Comparison of ENCODE assay signal across 1 cellular context in the genomic region with DNA sequence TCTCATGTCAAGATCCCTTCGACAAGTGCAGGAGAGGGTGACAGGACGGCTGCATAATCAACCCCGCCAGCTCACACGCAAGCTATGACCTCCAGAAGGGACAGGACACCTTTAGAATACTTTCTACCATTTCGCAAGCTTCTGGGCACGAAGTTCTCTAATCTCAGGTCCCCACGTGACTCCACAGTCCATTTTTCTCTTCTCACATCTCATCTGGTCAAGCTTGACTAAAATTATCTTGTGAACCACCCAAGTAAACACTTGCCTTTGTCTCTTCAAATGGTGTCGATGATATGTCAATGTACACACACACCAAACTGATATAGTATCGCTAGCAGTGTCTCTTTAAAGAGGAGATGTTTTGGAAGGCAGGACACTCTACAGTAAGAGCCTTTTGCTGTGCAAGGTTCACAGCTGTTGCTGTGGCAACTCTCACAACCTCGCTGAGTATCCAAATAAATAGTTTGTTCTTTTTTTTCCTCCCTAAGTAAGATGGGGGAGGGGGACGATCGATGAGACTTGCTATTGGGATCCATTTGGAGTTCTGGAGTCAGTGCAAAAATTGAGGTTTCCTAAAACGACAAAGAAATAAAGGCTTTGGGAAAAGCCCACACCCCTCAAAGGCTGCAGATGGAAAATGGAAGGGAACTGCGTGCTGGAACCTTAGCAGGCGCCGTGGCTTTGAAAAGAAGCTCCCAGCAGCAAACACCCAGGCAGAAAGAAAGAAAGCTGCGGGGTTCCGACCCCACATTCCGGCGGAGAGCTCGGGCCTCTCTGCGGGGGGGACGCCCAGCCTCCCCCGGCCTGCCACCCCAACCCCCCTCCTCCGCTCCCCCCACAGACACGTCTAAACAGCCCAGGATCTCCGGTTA.
A peak's percentile ranks its signal among the peaks of the same experiment; 100 is the strongest.
TF ChIP-seq lines count a peak whose summit lies in the region.

No MANE protein-coding gene starts in this region.

TF ChIP-seq in HepG2, 621 proteins besides CTCF, POLR2A, EP300 and RAD21 (continued from another document and continues in another):
- TF ChIP-seq, protein P1, sequence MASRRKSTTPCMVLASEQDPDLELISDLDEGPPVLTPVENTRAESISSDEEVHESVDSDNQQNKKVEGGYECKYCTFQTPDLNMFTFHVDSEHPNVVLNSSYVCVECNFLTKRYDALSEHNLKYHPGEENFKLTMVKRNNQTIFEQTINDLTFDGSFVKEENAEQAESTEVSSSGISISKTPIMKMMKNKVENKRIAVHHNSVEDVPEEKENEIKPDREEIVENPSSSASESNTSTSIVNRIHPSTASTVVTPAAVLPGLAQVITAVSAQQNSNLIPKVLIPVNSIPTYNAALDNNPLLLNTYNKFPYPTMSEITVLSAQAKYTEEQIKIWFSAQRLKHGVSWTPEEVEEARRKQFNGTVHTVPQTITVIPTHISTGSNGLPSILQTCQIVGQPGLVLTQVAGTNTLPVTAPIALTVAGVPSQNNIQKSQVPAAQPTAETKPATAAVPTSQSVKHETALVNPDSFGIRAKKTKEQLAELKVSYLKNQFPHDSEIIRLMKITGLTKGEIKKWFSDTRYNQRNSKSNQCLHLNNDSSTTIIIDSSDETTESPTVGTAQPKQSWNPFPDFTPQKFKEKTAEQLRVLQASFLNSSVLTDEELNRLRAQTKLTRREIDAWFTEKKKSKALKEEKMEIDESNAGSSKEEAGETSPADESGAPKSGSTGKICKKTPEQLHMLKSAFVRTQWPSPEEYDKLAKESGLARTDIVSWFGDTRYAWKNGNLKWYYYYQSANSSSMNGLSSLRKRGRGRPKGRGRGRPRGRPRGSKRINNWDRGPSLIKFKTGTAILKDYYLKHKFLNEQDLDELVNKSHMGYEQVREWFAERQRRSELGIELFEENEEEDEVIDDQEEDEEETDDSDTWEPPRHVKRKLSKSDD (CRISPR knock-in tag; IDR thresholded peaks at IDR 0.05; ENCODE audit: low read depth): no peak
- TF ChIP-seq JDP2 (CRISPR knock-in tag; IDR thresholded peaks at IDR 0.05; ENCODE audit: borderline replicate concordance) (no peak), MIER2 (CRISPR knock-in tag; IDR thresholded peaks at IDR 0.05) (no peak), MXI1 (IDR thresholded peaks at IDR 0.05; ENCODE audit: borderline replicate concordance, low read depth, low read length) (peak; percentile 40; the same call in 2 of the 3 replicates), SMC3 (IDR thresholded peaks at IDR 0.05; ENCODE audit: low read length) (no peak), ZNF562 (CRISPR knock-in tag; IDR thresholded peaks at IDR 0.05; ENCODE audit: borderline replicate concordance) (no peak), CBX5 (CRISPR knock-in tag; IDR thresholded peaks at IDR 0.05; ENCODE audit: borderline replicate concordance) (no peak), ZNF660 (CRISPR knock-in tag; IDR thresholded peaks at IDR 0.05; ENCODE audit: borderline replicate concordance, low read depth) (no peak), HOXA5 (CRISPR knock-in tag; IDR thresholded peaks at IDR 0.05) (no peak), SRY (CRISPR knock-in tag; IDR thresholded peaks at IDR 0.05) (no peak), NR2C2 (CRISPR knock-in tag; IDR thresholded peaks at IDR 0.05; ENCODE audit: borderline replicate concordance) (no peak), ZNF260 (CRISPR knock-in tag; IDR thresholded peaks at IDR 0.05; ENCODE audit: borderline replicate concordance, low read depth) (no peak), HNRNPH1 (optimal IDR thresholded peaks at IDR 0.05; ENCODE audit: low read depth, low read length) (no peak), ZFP62 (CRISPR knock-in tag; IDR thresholded peaks at IDR 0.05) (no peak), ZNF121 (CRISPR knock-in tag; IDR thresholded peaks at IDR 0.05) (no peak), YY1 (IDR thresholded peaks at IDR 0.05; ENCODE audit: insufficient read depth, insufficient replicate concordance, low read depth, low read length) (no peak), ZNF446 (CRISPR knock-in tag; IDR thresholded peaks at IDR 0.05) (no peak), ZNF589 (CRISPR knock-in tag; conservative IDR thresholded peaks at IDR 0.05) (no peak), PPARG (CRISPR knock-in tag; conservative IDR thresholded peaks at IDR 0.05) (peak; percentile 80), ZFP37 (CRISPR knock-in tag; IDR thresholded peaks at IDR 0.05; ENCODE audit: borderline replicate concordance) (no peak), RXRA (CRISPR knock-in tag; IDR thresholded peaks at IDR 0.05) (no peak), CHCHD3 (CRISPR knock-in tag; IDR thresholded peaks at IDR 0.05) (no peak), ESRRA (CRISPR knock-in tag; IDR thresholded peaks at IDR 0.05; ENCODE audit: low read depth) (peak; percentile 81), ZNF713 (CRISPR knock-in tag; IDR thresholded peaks at IDR 0.05) (no peak), ELF3 (CRISPR knock-in tag; IDR thresholded peaks at IDR 0.05) (no peak), SCMH1 (CRISPR knock-in tag; IDR thresholded peaks at IDR 0.05; ENCODE audit: borderline replicate concordance) (no peak), ZNF567 (CRISPR knock-in tag; IDR thresholded peaks at IDR 0.05; ENCODE audit: borderline replicate concordance) (no peak), ZNF777 (CRISPR knock-in tag; IDR thresholded peaks at IDR 0.05) (no peak), SIN3B (IDR thresholded peaks at IDR 0.05; ENCODE audit: low read length) (no peak), FOXC1 (CRISPR knock-in tag; IDR thresholded peaks at IDR 0.05; ENCODE audit: borderline replicate concordance) (no peak), NFIC (IDR thresholded peaks at IDR 0.05; ENCODE audit: low read length) (no peak), ZNF788 (CRISPR knock-in tag; IDR thresholded peaks at IDR 0.05; ENCODE audit: borderline replicate concordance) (peak; percentile 45; the same call in 1 of the 2 replicates), FOXK2 (IDR thresholded peaks at IDR 0.05) (no peak), ZNF570 (CRISPR knock-in tag; IDR thresholded peaks at IDR 0.05; ENCODE audit: borderline replicate concordance) (no peak), ZNF296 (CRISPR knock-in tag; conservative IDR thresholded peaks at IDR 0.05) (no peak), ZNF44 (CRISPR knock-in tag; IDR thresholded peaks at IDR 0.05) (0 out of 2 replicates have a peak, but pooled peaks have one; percentile 58), RAD51 (IDR thresholded peaks at IDR 0.05; ENCODE audit: borderline replicate concordance) (peak; percentile 54), CHD2 (IDR thresholded peaks at IDR 0.05; ENCODE audit: low read depth, low read length) (peak; percentile 14; the same call in 1 of the 2 replicates)
- TF ChIP-seq, protein P2, sequence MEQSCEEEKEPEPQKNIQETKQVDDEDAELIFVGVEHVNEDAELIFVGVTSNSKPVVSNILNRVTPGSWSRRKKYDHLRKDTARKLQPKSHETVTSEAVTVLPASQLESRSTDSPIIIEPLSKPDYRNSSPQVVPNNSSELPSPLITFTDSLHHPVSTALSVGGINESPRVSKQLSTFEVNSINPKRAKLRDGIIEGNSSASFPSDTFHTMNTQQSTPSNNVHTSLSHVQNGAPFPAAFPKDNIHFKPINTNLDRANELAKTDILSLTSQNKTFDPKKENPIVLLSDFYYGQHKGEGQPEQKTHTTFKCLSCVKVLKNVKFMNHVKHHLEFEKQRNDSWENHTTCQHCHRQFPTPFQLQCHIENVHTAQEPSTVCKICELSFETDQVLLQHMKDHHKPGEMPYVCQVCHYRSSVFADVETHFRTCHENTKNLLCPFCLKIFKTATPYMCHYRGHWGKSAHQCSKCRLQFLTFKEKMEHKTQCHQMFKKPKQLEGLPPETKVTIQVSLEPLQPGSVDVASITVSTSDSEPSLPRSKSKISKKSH (CRISPR knock-in tag; IDR thresholded peaks at IDR 0.05; ENCODE audit: borderline replicate concordance): no peak
- TF ChIP-seq, protein P3, sequence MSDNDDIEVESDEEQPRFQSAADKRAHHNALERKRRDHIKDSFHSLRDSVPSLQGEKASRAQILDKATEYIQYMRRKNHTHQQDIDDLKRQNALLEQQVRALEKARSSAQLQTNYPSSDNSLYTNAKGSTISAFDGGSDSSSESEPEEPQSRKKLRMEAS (IDR thresholded peaks at IDR 0.05): peak; percentile 64; the same call in 1 of the 2 replicates
- TF ChIP-seq, protein P4, sequence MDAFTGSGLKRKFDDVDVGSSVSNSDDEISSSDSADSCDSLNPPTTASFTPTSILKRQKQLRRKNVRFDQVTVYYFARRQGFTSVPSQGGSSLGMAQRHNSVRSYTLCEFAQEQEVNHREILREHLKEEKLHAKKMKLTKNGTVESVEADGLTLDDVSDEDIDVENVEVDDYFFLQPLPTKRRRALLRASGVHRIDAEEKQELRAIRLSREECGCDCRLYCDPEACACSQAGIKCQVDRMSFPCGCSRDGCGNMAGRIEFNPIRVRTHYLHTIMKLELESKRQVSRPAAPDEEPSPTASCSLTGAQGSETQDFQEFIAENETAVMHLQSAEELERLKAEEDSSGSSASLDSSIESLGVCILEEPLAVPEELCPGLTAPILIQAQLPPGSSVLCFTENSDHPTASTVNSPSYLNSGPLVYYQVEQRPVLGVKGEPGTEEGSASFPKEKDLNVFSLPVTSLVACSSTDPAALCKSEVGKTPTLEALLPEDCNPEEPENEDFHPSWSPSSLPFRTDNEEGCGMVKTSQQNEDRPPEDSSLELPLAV (CRISPR knock-in tag; conservative IDR thresholded peaks at IDR 0.05; ENCODE audit: low read depth): no peak
- TF ChIP-seq, protein P5, sequence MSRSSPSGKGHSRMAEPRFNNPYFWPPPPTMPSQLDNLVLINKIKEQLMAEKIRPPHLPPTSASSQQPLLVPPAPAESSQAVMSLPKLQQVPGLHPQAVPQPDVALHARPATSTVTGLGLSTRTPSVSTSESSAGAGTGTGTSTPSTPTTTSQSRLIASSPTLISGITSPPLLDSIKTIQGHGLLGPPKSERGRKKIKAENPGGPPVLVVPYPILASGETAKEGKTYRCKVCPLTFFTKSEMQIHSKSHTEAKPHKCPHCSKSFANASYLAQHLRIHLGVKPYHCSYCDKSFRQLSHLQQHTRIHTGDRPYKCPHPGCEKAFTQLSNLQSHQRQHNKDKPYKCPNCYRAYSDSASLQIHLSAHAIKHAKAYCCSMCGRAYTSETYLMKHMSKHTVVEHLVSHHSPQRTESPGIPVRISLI (CRISPR knock-in tag; IDR thresholded peaks at IDR 0.05; ENCODE audit: borderline replicate concordance): peak; percentile 80; the same call in 1 of the 2 replicates
- TF ChIP-seq, protein P6, sequence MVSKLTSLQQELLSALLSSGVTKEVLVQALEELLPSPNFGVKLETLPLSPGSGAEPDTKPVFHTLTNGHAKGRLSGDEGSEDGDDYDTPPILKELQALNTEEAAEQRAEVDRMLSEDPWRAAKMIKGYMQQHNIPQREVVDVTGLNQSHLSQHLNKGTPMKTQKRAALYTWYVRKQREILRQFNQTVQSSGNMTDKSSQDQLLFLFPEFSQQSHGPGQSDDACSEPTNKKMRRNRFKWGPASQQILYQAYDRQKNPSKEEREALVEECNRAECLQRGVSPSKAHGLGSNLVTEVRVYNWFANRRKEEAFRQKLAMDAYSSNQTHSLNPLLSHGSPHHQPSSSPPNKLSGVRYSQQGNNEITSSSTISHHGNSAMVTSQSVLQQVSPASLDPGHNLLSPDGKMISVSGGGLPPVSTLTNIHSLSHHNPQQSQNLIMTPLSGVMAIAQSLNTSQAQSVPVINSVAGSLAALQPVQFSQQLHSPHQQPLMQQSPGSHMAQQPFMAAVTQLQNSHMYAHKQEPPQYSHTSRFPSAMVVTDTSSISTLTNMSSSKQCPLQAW (CRISPR knock-in tag; IDR thresholded peaks at IDR 0.05): no peak
- TF ChIP-seq, protein P7, sequence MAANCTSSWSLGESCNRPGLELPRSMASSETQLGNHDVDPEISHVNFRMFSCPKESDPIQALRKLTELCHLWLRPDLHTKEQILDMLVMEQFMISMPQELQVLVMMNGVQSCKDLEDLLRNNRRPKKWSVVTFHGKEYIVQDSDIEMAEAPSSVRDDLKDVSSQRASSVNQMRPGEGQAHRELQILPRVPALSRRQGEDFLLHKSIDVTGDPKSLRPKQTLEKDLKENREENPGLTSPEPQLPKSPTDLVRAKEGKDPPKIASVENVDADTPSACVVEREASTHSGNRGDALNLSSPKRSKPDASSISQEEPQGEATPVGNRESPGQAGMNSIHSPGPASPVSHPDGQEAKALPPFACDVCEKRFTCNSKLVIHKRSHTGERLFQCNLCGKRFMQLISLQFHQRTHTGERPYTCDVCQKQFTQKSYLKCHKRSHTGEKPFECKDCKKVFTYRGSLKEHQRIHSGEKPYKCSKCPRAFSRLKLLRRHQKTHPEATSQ (CRISPR knock-in tag; IDR thresholded peaks at IDR 0.05; ENCODE audit: borderline replicate concordance): no peak
- TF ChIP-seq, protein P8, sequence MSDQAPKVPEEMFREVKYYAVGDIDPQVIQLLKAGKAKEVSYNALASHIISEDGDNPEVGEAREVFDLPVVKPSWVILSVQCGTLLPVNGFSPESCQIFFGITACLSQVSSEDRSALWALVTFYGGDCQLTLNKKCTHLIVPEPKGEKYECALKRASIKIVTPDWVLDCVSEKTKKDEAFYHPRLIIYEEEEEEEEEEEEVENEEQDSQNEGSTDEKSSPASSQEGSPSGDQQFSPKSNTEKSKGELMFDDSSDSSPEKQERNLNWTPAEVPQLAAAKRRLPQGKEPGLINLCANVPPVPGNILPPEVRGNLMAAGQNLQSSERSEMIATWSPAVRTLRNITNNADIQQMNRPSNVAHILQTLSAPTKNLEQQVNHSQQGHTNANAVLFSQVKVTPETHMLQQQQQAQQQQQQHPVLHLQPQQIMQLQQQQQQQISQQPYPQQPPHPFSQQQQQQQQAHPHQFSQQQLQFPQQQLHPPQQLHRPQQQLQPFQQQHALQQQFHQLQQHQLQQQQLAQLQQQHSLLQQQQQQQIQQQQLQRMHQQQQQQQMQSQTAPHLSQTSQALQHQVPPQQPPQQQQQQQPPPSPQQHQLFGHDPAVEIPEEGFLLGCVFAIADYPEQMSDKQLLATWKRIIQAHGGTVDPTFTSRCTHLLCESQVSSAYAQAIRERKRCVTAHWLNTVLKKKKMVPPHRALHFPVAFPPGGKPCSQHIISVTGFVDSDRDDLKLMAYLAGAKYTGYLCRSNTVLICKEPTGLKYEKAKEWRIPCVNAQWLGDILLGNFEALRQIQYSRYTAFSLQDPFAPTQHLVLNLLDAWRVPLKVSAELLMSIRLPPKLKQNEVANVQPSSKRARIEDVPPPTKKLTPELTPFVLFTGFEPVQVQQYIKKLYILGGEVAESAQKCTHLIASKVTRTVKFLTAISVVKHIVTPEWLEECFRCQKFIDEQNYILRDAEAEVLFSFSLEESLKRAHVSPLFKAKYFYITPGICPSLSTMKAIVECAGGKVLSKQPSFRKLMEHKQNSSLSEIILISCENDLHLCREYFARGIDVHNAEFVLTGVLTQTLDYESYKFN (CRISPR knock-in tag; conservative IDR thresholded peaks at IDR 0.05): peak; percentile 87
